20 cellular contexts compared by ENCODE assay signal in genomic region chr7:130868150-130868549, GRCh38.
DNase-seq lines count a peak whose midpoint lies in the region; ATAC-seq and TF ChIP-seq lines count a peak whose summit lies in the region.
"Had no signal": no experiment of that assay in that cellular context is flagged by ENCODE, and none has a peak within 500 bp of the region (broad histone marks: within the 10 kb centered on the region; RNA-seq: fewer than 3 reads in every experiment).

No MANE protein-coding gene starts in this region.

- 63 to 74% (median 68%) methylated on average over 7 of the region's 7 CpGs for WGBS in psoas muscle, 3 donors

- H3K27me3 Mint-ChIP-seq in activated T-cell treated with anti-CD3 and anti-CD28 coated beads, Interleukin-2, amount 50 U/mL, for 72 hours (ENCODE audit: low read depth) = no peaks in the 10 kb centered on the region
- H3K27me3 Mint-ChIP-seq: central memory CD8-positive, alpha-beta T cell; type B pancreatic cell had no signal

- H3K27ac Mint-ChIP-seq in activated T-cell treated with anti-CD3 and anti-CD28 coated beads, Interleukin-2, amount 50 U/mL, for 72 hours = peak overlapping the region; percentile 5
- H3K27ac Mint-ChIP-seq: type B pancreatic cell had no signal

- H3K9me3 ChIP-seq in psoas muscle = no peaks in the 10 kb centered on the region
- H3K9me3 ChIP-seq: ascending aorta, Caco-2, gastrocnemius medialis had no signal

- DNase-seq in activated T-cell treated with anti-CD3 and anti-CD28 coated beads, Interleukin-2, amount 50 U/mL, for 72 hours = no peak
- DNase-seq in activated T-cell treated with anti-CD3 and anti-CD28 coated beads for 4 hours (no peak), epithelial cell of prostate (ENCODE audit: low read depth, low spot score) (no peak), psoas muscle (no peak), cerebellum (ENCODE audit: low spot score) (no peak), NK-92 (lab: John Stamatoyannopoulos, UW; ENCODE audit: unreplicated experiment) (no peak)
- DNase-seq in stimulated activated CD4-positive, alpha-beta T cell treated with anti-CD3 and anti-CD28 coated beads, Interleukin-4, amount 100 ng/mL, for 24 hours = no peak
- DNase-seq: activated naive CD4-positive, alpha-beta T cell treated with Interleukin-2 at 50 U/mL for 16 hours; Caco-2; DND-41; islet precursor cell; NCI-H1092; NCI-H187 treated with DMSO at 0.1 percent for 48 hours; retina; SIG-M5 had no signal

- ATAC-seq in activated T-cell treated with anti-CD3 and anti-CD28 coated beads, Interleukin-2, amount 50 U/mL, for 72 hours (replicated peaks in 1 of 2) = peak in 1 of 2 donors; percentile 5
- peak in 3 of 4 donors; percentile 5 to 19 (median 8) for ATAC-seq in psoas muscle

- no peaks in the 10 kb centered on the region for H3K4me1 ChIP-seq in psoas muscle
- H3K4me1 ChIP-seq: ascending aorta, Caco-2, gastrocnemius medialis had no signal

- no peak overlapping the region for H3K4me3 Mint-ChIP-seq in activated T-cell treated with anti-CD3 and anti-CD28 coated beads, Interleukin-2, amount 50 U/mL, for 72 hours
- H3K4me3 Mint-ChIP-seq: central memory CD8-positive, alpha-beta T cell; type B pancreatic cell had no signal

- no peak for TF ChIP-seq CTCF in psoas muscle (IDR thresholded peaks at IDR 0.05)

- peaks cover 0 to 7% of the 10 kb centered on the region in 2 donors for H3K9me3 Mint-ChIP-seq in activated T-cell treated with anti-CD3 and anti-CD28 coated beads, Interleukin-2, amount 50 U/mL, for 72 hours
- H3K9me3 Mint-ChIP-seq: central memory CD8-positive, alpha-beta T cell; type B pancreatic cell had no signal

- H3K4me3 ChIP-seq in psoas muscle = no peak overlapping the region
- H3K4me3 ChIP-seq: ascending aorta, gastrocnemius medialis had no signal

- peaks cover 10% of the 10 kb centered on the region for H3K4me1 Mint-ChIP-seq in activated T-cell treated with anti-CD3 and anti-CD28 coated beads, Interleukin-2, amount 50 U/mL, for 72 hours (ENCODE audit: low read depth)

- intact Hi-C loops in psoas muscle (cut with DNase I) = no loop called here

- peaks cover 11 to 100% of the 10 kb centered on the region in 2 donors for H3K36me3 ChIP-seq in psoas muscle (ENCODE audit: insufficient read depth in 1 of 2, low read depth in 1 of 2)

- H3K27ac ChIP-seq in epithelial cell of prostate (peak overlapping the region; percentile 100), psoas muscle (no peak overlapping the region)
- H3K27ac ChIP-seq: ascending aorta had no signal

- TF ChIP-seq EP300 in Ishikawa (IDR thresholded peaks at IDR 0.05; ENCODE audit: borderline replicate concordance) = peak; percentile 51; the same call in 1 of the 2 replicates

- H3K36me3 Mint-ChIP-seq in activated T-cell treated with anti-CD3 and anti-CD28 coated beads, Interleukin-2, amount 50 U/mL, for 72 hours (ENCODE audit: insufficient read depth in 2 of 2) = peaks cover 19 to 68% of the 10 kb centered on the region in 2 donors
- H3K36me3 Mint-ChIP-seq: type B pancreatic cell had no signal

- no peak for TF ChIP-seq RAD21 in Ishikawa (IDR thresholded peaks at IDR 0.05; ENCODE audit: low read depth)

- H3K27me3 ChIP-seq in psoas muscle (ENCODE audit: insufficient read depth in 3 of 3, low read length in 2 of 3) = no peaks in the 10 kb centered on the region
- H3K27me3 ChIP-seq: ascending aorta, gastrocnemius medialis had no signal

TF ChIP-seq in Ishikawa, 13 proteins besides CTCF, POLR2A, EP300 and RAD21:
- TF ChIP-seq TEAD4 (IDR thresholded peaks at IDR 0.05) (peak; percentile 90), CREB1 (IDR thresholded peaks at IDR 0.05; ENCODE audit: low read depth) (no peak), FOXM1 (IDR thresholded peaks at IDR 0.05; ENCODE audit: borderline replicate concordance, low read depth) (no peak), TCF12 (IDR thresholded peaks at IDR 0.05; ENCODE audit: low read depth) (peak; percentile 44; the same call in 1 of the 2 replicates), YY1 (IDR thresholded peaks at IDR 0.05; ENCODE audit: low read depth) (no peak; the same call in 1 of the 2 replicates), TAF1 (IDR thresholded peaks at IDR 0.05; ENCODE audit: low read depth) (no peak), USF1 (IDR thresholded peaks at IDR 0.05) (no peak), MAX (IDR thresholded peaks at IDR 0.05) (0 out of 2 replicates have a peak, but pooled peaks have one; percentile 50), NFIC (IDR thresholded peaks at IDR 0.05) (peak; percentile 68), EGR1 (IDR thresholded peaks at IDR 0.05) (no peak)
